In the genomic region with DNA sequence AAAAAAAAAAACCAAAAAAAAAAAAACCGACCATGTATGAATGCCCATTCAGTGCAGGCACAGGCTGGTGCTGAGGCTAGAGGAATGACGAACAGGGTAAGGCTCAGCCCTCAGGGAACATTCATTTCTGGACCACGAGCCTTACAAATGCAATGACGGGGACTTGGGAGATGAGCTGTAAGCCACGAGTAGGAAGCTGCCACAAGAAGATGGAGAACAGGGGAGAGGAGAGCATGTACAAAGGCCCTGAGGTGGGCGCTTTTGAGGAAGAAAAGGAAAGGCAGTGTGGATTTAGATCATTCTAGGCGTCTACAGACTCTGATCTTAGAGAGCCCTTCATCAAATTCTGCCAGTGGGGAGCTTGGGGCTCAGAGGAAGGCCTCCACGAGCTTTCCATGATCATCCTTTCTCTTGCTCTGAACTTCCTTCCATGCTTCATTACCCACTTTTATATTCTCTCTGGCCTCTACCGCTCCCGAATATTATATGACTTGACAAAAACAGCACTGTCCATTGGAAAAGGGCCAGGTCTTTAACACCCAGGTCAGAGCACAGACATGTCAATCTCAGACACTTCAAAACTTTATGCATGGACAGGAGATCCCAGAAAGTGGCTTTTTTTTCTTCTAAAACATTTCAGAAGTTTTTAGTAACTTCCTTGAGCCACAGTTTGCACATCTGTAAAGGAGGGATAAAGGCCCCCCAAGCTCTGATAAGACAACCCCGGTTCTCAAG, we compare ENCODE assay signal across 13 cellular contexts. TPM values are rescaled to one million over a fixed set of nuclear protein-coding genes. Genes with fewer than 3 reads are reported as not detected.
DNase-seq lines count a peak whose midpoint lies in the region; ATAC-seq and TF ChIP-seq lines count a peak whose summit lies in the region.
"Had no signal": no experiment of that assay in that cellular context is flagged by ENCODE, and none has a peak within 500 bp of the region (broad histone marks: within the 10 kb centered on the region; RNA-seq: fewer than 3 reads in every experiment).

No MANE protein-coding gene starts in this region.

- H3K36me3 ChIP-seq in ES-I3 (ENCODE audit: insufficient read depth, low read length) (no peaks in the 10 kb centered on the region), KOPT-K1 (ENCODE audit: insufficient read depth, low read length) (no peaks in the 10 kb centered on the region), neural cell (ENCODE audit: insufficient read depth, low read length) (no peaks in the 10 kb centered on the region)
- H3K36me3 ChIP-seq: breast epithelium had no signal

- peaks cover 4% of the 10 kb centered on the region for H3K4me1 ChIP-seq in ES-I3 (ENCODE audit: insufficient read depth, low read length)
- H3K4me1 ChIP-seq: breast epithelium had no signal

- H3K9me2 ChIP-seq in neural cell (ENCODE audit: insufficient read depth, low read length): no peaks in the 10 kb centered on the region

- TF ChIP-seq CTCF in neural cell (IDR thresholded peaks at IDR 0.05; ENCODE audit: poor library complexity, severe bottlenecking): no peak

- H3K27ac Mint-ChIP-seq in activated naive CD8-positive, alpha-beta T cell treated with anti-CD3 and anti-CD28 coated beads, Interleukin-2, amount 50 U/mL, for 24 hours: no peak overlapping the region

- H3K9ac ChIP-seq in ES-I3 (ENCODE audit: low read depth, low read length) (peak overlapping the region; percentile 77; the same call in 1 of the 2 replicates), neural cell (ENCODE audit: low read length) (no peak overlapping the region)

- peak; percentile 33 for ATAC-seq in activated naive CD8-positive, alpha-beta T cell treated with anti-CD3 and anti-CD28 coated beads, Interleukin-2, amount 50 U/mL, for 24 hours
- ATAC-seq in HG02852 (IDR thresholded peaks at IDR 0.05; ENCODE audit: unreplicated experiment) (no peak), GM21576 (IDR thresholded peaks at IDR 0.05; ENCODE audit: unreplicated experiment) (no peak)
- ATAC-seq: Panc1 had no signal

- peaks cover 44% of the 10 kb centered on the region for H3K27me3 Mint-ChIP-seq in activated naive CD8-positive, alpha-beta T cell treated with anti-CD3 and anti-CD28 coated beads, Interleukin-2, amount 50 U/mL, for 24 hours

- H3K27ac ChIP-seq in KOPT-K1 (ENCODE audit: low read depth, low read length, poor library complexity, severe bottlenecking) (peak overlapping the region; percentile 33), neural cell (ENCODE audit: low read length) (no peak overlapping the region)
- H3K27ac ChIP-seq: breast epithelium had no signal

- DNase-seq in activated naive CD8-positive, alpha-beta T cell treated with anti-CD3 and anti-CD28 coated beads, Interleukin-2, amount 50 U/mL, for 24 hours: peak; percentile 18
- DNase-seq in KG1 (lab: John Stamatoyannopoulos, UW): no peak
- DNase-seq in NCI-H1105 (lab: John Stamatoyannopoulos, UW): no peak
- DNase-seq: DMS153, NCI-H1930 had no signal

- peaks cover 30% of the 10 kb centered on the region for H3K4me1 Mint-ChIP-seq in activated naive CD8-positive, alpha-beta T cell treated with anti-CD3 and anti-CD28 coated beads, Interleukin-2, amount 50 U/mL, for 24 hours

- H3K79me2 ChIP-seq in neural cell (replicated peaks; ENCODE audit: insufficient read depth, low read length): peaks cover 5% of the 10 kb centered on the region

- H3K4me3 Mint-ChIP-seq in activated naive CD8-positive, alpha-beta T cell treated with anti-CD3 and anti-CD28 coated beads, Interleukin-2, amount 50 U/mL, for 24 hours: peak overlapping the region; percentile 58

- H3K9me3 ChIP-seq in ES-I3 (ENCODE audit: control insufficient read depth, insufficient read depth, low read length): no peaks in the 10 kb centered on the region
- H3K9me3 ChIP-seq in KOPT-K1 (ENCODE audit: insufficient read depth, low read length, poor library complexity, severe bottlenecking): no peaks in the 10 kb centered on the region
- peaks cover 12% of the 10 kb centered on the region for H3K9me3 ChIP-seq in neural cell (ENCODE audit: low read length)

- TF ChIP-seq RAD21 in neural cell (conservative IDR thresholded peaks at IDR 0.05): no peak

- peaks cover 5% of the 10 kb centered on the region for H3K9me3 Mint-ChIP-seq in activated naive CD8-positive, alpha-beta T cell treated with anti-CD3 and anti-CD28 coated beads, Interleukin-2, amount 50 U/mL, for 24 hours

- no peak overlapping the region for H3K4me2 ChIP-seq in neural cell (ENCODE audit: low read length)

- peak overlapping the region; percentile 65 for H3K4me3 ChIP-seq in neural cell (ENCODE audit: low read length)
- H3K4me3 ChIP-seq: lung had no signal

- H3F3A ChIP-seq in neural cell (ENCODE audit: insufficient read depth, low read length, poor library complexity, severe bottlenecking): no peaks in the 10 kb centered on the region

- no peaks in the 10 kb centered on the region for H4K20me1 ChIP-seq in neural cell (ENCODE audit: insufficient read depth)

- H2AFZ ChIP-seq in neural cell (ENCODE audit: low read depth, low read length): no peak overlapping the region

- H3K27me3 ChIP-seq in neural cell (ENCODE audit: insufficient read depth, low read depth, low read length): peaks cover 9% of the 10 kb centered on the region

- no peak for TF ChIP-seq EP300 in neural cell (conservative IDR thresholded peaks at IDR 0.05; ENCODE audit: poor library complexity, severe bottlenecking)

- H3K36me3 Mint-ChIP-seq in activated naive CD8-positive, alpha-beta T cell treated with anti-CD3 and anti-CD28 coated beads, Interleukin-2, amount 50 U/mL, for 24 hours (ENCODE audit: low read depth): no peaks in the 10 kb centered on the region

TF ChIP-seq in neural cell, 6 proteins besides CTCF, POLR2A, EP300 and RAD21:
- TF ChIP-seq EZH2 (IDR thresholded peaks at IDR 0.05; ENCODE audit: borderline replicate concordance, insufficient read depth, low read length, poor library complexity, severe bottlenecking) (no peak), POLR2AphosphoS5 (IDR thresholded peaks at IDR 0.05) (no peak), SMC3 (conservative IDR thresholded peaks at IDR 0.05; ENCODE audit: poor library complexity) (no peak), TAF1 (IDR thresholded peaks at IDR 0.05; ENCODE audit: low read depth) (no peak), MXI1 (conservative IDR thresholded peaks at IDR 0.05; ENCODE audit: poor library complexity, severe bottlenecking) (no peak)
- TF ChIP-seq, protein P1, sequence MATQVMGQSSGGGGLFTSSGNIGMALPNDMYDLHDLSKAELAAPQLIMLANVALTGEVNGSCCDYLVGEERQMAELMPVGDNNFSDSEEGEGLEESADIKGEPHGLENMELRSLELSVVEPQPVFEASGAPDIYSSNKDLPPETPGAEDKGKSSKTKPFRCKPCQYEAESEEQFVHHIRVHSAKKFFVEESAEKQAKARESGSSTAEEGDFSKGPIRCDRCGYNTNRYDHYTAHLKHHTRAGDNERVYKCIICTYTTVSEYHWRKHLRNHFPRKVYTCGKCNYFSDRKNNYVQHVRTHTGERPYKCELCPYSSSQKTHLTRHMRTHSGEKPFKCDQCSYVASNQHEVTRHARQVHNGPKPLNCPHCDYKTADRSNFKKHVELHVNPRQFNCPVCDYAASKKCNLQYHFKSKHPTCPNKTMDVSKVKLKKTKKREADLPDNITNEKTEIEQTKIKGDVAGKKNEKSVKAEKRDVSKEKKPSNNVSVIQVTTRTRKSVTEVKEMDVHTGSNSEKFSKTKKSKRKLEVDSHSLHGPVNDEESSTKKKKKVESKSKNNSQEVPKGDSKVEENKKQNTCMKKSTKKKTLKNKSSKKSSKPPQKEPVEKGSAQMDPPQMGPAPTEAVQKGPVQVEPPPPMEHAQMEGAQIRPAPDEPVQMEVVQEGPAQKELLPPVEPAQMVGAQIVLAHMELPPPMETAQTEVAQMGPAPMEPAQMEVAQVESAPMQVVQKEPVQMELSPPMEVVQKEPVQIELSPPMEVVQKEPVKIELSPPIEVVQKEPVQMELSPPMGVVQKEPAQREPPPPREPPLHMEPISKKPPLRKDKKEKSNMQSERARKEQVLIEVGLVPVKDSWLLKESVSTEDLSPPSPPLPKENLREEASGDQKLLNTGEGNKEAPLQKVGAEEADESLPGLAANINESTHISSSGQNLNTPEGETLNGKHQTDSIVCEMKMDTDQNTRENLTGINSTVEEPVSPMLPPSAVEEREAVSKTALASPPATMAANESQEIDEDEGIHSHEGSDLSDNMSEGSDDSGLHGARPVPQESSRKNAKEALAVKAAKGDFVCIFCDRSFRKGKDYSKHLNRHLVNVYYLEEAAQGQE (IDR thresholded peaks at IDR 0.05; ENCODE audit: borderline replicate concordance): no peak

RNA-seq across cellular contexts. Expression of a gene that starts 3.3 kb away (rescaled TPM):
- 31.2 and 38.2 TPM in 2 replicates for polyA plus RNA-seq in neural cell
- polyA minus RNA-seq in neural cell: 96.7 and 111 TPM in 2 replicates
